In genomic region chr9:72540348-72540873, GRCh38 we compare ENCODE assay signal across 1 cellular context.
TF ChIP-seq lines count a peak whose summit lies in the region.

No MANE protein-coding gene starts in this region.

TF ChIP-seq in K562, 482 proteins besides CTCF, POLR2A, EP300 and RAD21 (continued from another document and continues in another):
- TF ChIP-seq DIDO1 (tag; IDR thresholded peaks at IDR 0.05; ENCODE audit: low read depth) (no peak), ZNF133 (CRISPR knock-in tag; IDR thresholded peaks at IDR 0.05) (no peak), KLF16 (IDR thresholded peaks at IDR 0.05) (no peak), TEAD4 (IDR thresholded peaks at IDR 0.05; ENCODE audit: low read length) (no peak), TEAD4 (CRISPR knock-in tag; IDR thresholded peaks at IDR 0.05; ENCODE audit: borderline replicate concordance) (no peak), TCF3 (CRISPR knock-in tag; IDR thresholded peaks at IDR 0.05) (no peak; the same call in 1 of the 2 replicates), NBN (IDR thresholded peaks at IDR 0.05; ENCODE audit: low read depth) (0 out of 2 replicates have a peak, but pooled peaks have one; percentile 51), BRD9 (IDR thresholded peaks at IDR 0.05; ENCODE audit: low read depth, partially characterized antibody) (peak; percentile 89), WHSC1 (IDR thresholded peaks at IDR 0.05; ENCODE audit: low read length) (no peak), TAL1 (IDR thresholded peaks at IDR 0.05) (no peak), BCL6 (CRISPR knock-in tag; IDR thresholded peaks at IDR 0.05) (no peak), ZNF263 (CRISPR knock-in tag; IDR thresholded peaks at IDR 0.05; ENCODE audit: borderline replicate concordance) (no peak), NCOR1 (IDR thresholded peaks at IDR 0.05) (0 out of 2 replicates have a peak, but pooled peaks have one; percentile 44), ZNF384 (IDR thresholded peaks at IDR 0.05; ENCODE audit: low read depth, low read length) (no peak), FOXK2 (conservative IDR thresholded peaks at IDR 0.05 in 1 of 2, IDR thresholded peaks at IDR 0.05 in 1 of 2; ENCODE audit: low read depth in 2 of 2) (peak; percentile 76 to 79), ZNF274 (IDR thresholded peaks at IDR 0.05; ENCODE audit: borderline replicate concordance, low read depth, low read length) (no peak), RHOXF2B (CRISPR knock-in tag; conservative IDR thresholded peaks at IDR 0.05) (no peak), PML (IDR thresholded peaks at IDR 0.05; ENCODE audit: low read length) (no peak), PATZ1 (CRISPR knock-in tag; IDR thresholded peaks at IDR 0.05; ENCODE audit: borderline replicate concordance) (no peak), KHSRP (IDR thresholded peaks at IDR 0.05) (no peak), ATF3 (IDR thresholded peaks at IDR 0.05) (peak; percentile 55; the same call in 1 of the 2 replicates), ATF3 (CRISPR knock-in tag; conservative IDR thresholded peaks at IDR 0.05) (no peak), ZNF253 (CRISPR knock-in tag; conservative IDR thresholded peaks at IDR 0.05) (no peak), ELF2 (CRISPR knock-in tag; IDR thresholded peaks at IDR 0.05) (no peak), PTRF (tag; IDR thresholded peaks at IDR 0.05) (no peak), MGA (IDR thresholded peaks at IDR 0.05) (peak; percentile 87), CREB1 (IDR thresholded peaks at IDR 0.05) (no peak), CREB1 (CRISPR knock-in tag; IDR thresholded peaks at IDR 0.05) (no peak), NR1H2 (CRISPR knock-in tag; IDR thresholded peaks at IDR 0.05) (no peak), CAMTA2 (CRISPR knock-in tag; conservative IDR thresholded peaks at IDR 0.05) (no peak), RNF2 (IDR thresholded peaks at IDR 0.05) (no peak), FOXM1 (IDR thresholded peaks at IDR 0.05; ENCODE audit: low read depth) (no peak), FOXM1 (CRISPR knock-in tag; IDR thresholded peaks at IDR 0.05; ENCODE audit: low read depth) (no peak), ZNF561 (CRISPR knock-in tag; conservative IDR thresholded peaks at IDR 0.05) (no peak), ZNF143 (CRISPR knock-in tag; IDR thresholded peaks at IDR 0.05) (no peak), ZNF551 (CRISPR knock-in tag; IDR thresholded peaks at IDR 0.05) (no peak), ZKSCAN8 (CRISPR knock-in tag; IDR thresholded peaks at IDR 0.05) (no peak), RFX7 (CRISPR knock-in tag; IDR thresholded peaks at IDR 0.05) (no peak)
- TF ChIP-seq, protein P1, sequence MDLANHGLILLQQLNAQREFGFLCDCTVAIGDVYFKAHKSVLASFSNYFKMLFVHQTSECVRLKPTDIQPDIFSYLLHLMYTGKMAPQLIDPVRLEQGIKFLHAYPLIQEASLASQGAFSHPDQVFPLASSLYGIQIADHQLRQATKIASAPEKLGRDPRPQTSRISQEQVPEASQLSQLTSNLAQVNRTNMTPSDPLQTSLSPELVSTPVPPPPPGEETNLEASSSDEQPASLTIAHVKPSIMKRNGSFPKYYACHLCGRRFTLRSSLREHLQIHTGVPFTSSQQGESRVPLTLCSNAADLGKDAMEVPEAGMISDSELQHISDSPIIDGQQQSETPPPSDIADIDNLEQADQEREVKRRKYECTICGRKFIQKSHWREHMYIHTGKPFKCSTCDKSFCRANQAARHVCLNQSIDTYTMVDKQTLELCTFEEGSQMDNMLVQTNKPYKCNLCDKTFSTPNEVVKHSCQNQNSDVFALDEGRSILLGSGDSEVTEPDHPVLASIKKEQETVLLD (IDR thresholded peaks at IDR 0.05), result no peak
- TF ChIP-seq, protein P2, sequence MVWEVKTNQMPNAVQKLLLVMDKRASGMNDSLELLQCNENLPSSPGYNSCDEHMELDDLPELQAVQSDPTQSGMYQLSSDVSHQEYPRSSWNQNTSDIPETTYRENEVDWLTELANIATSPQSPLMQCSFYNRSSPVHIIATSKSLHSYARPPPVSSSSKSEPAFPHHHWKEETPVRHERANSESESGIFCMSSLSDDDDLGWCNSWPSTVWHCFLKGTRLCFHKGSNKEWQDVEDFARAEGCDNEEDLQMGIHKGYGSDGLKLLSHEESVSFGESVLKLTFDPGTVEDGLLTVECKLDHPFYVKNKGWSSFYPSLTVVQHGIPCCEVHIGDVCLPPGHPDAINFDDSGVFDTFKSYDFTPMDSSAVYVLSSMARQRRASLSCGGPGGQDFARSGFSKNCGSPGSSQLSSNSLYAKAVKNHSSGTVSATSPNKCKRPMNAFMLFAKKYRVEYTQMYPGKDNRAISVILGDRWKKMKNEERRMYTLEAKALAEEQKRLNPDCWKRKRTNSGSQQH (CRISPR knock-in tag; IDR thresholded peaks at IDR 0.05), result no peak
